In the genomic region with DNA sequence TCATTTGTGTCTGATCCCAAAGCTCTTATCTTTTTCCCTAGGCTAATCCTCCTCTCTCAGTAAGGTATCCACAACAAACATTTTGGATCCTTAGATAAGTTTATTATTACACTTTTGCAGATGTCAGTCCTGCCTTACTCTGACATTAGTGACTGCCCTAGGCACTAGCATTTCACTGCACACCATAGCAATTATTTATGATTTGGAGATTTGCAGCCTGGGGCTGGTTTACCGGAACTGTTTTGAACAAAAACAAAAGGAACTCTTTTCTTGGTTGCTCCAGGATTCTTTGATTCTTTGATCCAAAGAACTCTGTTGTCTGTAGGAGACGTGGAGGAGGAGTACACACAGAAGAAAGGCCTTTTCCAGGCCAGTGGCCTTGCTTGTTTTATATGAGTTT, we compare ENCODE assay signal across 28 cellular contexts.
"Had no signal": no experiment of that assay in that cellular context is flagged by ENCODE, and none has a peak within 500 bp of the region (broad histone marks: within the 10 kb centered on the region; RNA-seq: fewer than 3 reads in every experiment).

No MANE protein-coding gene starts in this region.

- H3K27me3 ChIP-seq: neural progenitor cell, ovary, right lobe of liver, sigmoid colon, stomach, thyroid gland, tibial nerve, upper lobe of right lung, uterus had no signal

- H3K4me2 ChIP-seq: neural progenitor cell had no signal

- DNase-seq: naive thymus-derived CD4-positive, alpha-beta T cell; natural killer cell; occipital lobe; ovary; posterior cingulate gyrus; psoas muscle; right cardiac atrium; right lobe of liver; sigmoid colon; small intestine; stimulated activated CD4-positive, alpha-beta T cell treated with anti-CD3 and anti-CD28 coated beads, Interleukin-15, amount 100 ng/mL, for 24 hours; stimulated activated CD4-positive, alpha-beta T cell treated with anti-CD3 and anti-CD28 coated beads, Interleukin-2, amount 100 ng/mL, for 24 hours; stimulated activated CD4-positive, alpha-beta T cell treated with anti-CD3 and anti-CD28 coated beads, Interleukin-2, amount 100 ng/mL, for 48 hours; stimulated activated CD4-positive, alpha-beta T cell treated with anti-CD3 and anti-CD28 coated beads, Interleukin-4, amount 100 ng/mL, for 24 hours; stimulated activated naive B cell treated with anti-CD40 and anti-IgM and Interleukin-4, amounts not matched to agents 10 μg/mL and 1 μg/mL and 100 μg/mL, for 72 hours; stimulated activated naive CD4-positive, alpha-beta T cell treated with Interleukin-2 at 50 U/mL for 16 hours; stomach; thyroid gland; upper lobe of right lung; uterus had no signal

- H3K27ac Mint-ChIP-seq: naive thymus-derived CD4-positive, alpha-beta T cell; natural killer cell; nephron; progenitor cell of endocrine pancreas; stimulated activated naive B cell treated with anti-CD40 and anti-IgM and Interleukin-4, amounts not matched to agents 10 μg/mL and 1 μg/mL and 100 μg/mL, for 72 hours; stimulated activated naive CD8-positive, alpha-beta T cell treated with anti-CD3 and anti-CD28 coated beads, Interleukin-15, Interleukin-2, amounts not matched to agents 100 ng/mL and 50 ng/mL, for 24 hours; type B pancreatic cell had no signal

- H3K9me3 Mint-ChIP-seq: natural killer cell; nephron; stimulated activated naive CD8-positive, alpha-beta T cell treated with anti-CD3 and anti-CD28 coated beads, Interleukin-15, Interleukin-2, amounts not matched to agents 100 ng/mL and 50 ng/mL, for 24 hours; type B pancreatic cell had no signal

- H3K4me1 Mint-ChIP-seq: natural killer cell; stimulated activated naive B cell treated with anti-CD40 and anti-IgM and Interleukin-4, amounts not matched to agents 10 μg/mL and 1 μg/mL and 100 μg/mL, for 72 hours had no signal

- ATAC-seq: naive thymus-derived CD4-positive, alpha-beta T cell; natural killer cell; psoas muscle; right cardiac atrium; right lobe of liver; stimulated activated naive B cell treated with anti-CD40 and anti-IgM and Interleukin-4, amounts not matched to agents 10 μg/mL and 1 μg/mL and 100 μg/mL, for 72 hours; upper lobe of right lung had no signal

- H2AFZ ChIP-seq: neural progenitor cell, parathyroid adenoma had no signal

- H3K36me3 Mint-ChIP-seq: naive thymus-derived CD4-positive, alpha-beta T cell; natural killer cell; stimulated activated naive B cell treated with anti-CD40 and anti-IgM and Interleukin-4, amounts not matched to agents 10 μg/mL and 1 μg/mL and 100 μg/mL, for 72 hours; type B pancreatic cell had no signal

- H3K36me3 ChIP-seq: neural progenitor cell, ovary, right lobe of liver, sigmoid colon, stomach, thoracic aorta, thyroid gland, tibial nerve, upper lobe of right lung, uterus had no signal

- H3K4me3 ChIP-seq: neural progenitor cell, ovary, psoas muscle, right lobe of liver, sigmoid colon, stomach, thoracic aorta, thyroid gland, tibial nerve, upper lobe of right lung, uterus had no signal

- H3K27me3 Mint-ChIP-seq: naive thymus-derived CD4-positive, alpha-beta T cell; progenitor cell of endocrine pancreas; stimulated activated naive B cell treated with anti-CD40 and anti-IgM and Interleukin-4, amounts not matched to agents 10 μg/mL and 1 μg/mL and 100 μg/mL, for 72 hours; stimulated activated naive CD8-positive, alpha-beta T cell treated with anti-CD3 and anti-CD28 coated beads, Interleukin-15, Interleukin-2, amounts not matched to agents 100 ng/mL and 50 ng/mL, for 24 hours had no signal

- H3K9ac ChIP-seq: neural progenitor cell, parathyroid adenoma had no signal

- H3K27ac ChIP-seq: neural progenitor cell, ovary, parathyroid adenoma, psoas muscle, right lobe of liver, sigmoid colon, stomach, thoracic aorta, thyroid gland, tibial nerve, upper lobe of right lung, uterus had no signal

- H3K4me3 Mint-ChIP-seq: naive thymus-derived CD4-positive, alpha-beta T cell; natural killer cell; nephron; neural progenitor cell; stimulated activated naive B cell treated with anti-CD40 and anti-IgM and Interleukin-4, amounts not matched to agents 10 μg/mL and 1 μg/mL and 100 μg/mL, for 72 hours; stimulated activated naive CD8-positive, alpha-beta T cell treated with anti-CD3 and anti-CD28 coated beads, Interleukin-15, Interleukin-2, amounts not matched to agents 100 ng/mL and 50 ng/mL, for 24 hours; type B pancreatic cell had no signal

- H3K4me1 ChIP-seq: parathyroid adenoma, psoas muscle, right lobe of liver, uterus had no signal

- H3K9me3 ChIP-seq: ovary, psoas muscle, right lobe of liver, sigmoid colon, stomach, thoracic aorta, thyroid gland, tibial nerve, upper lobe of right lung, uterus had no signal
